In genomic region chr2:10520154-10520553, GRCh38 we compare ENCODE assay signal across 11 cellular contexts.
DNase-seq lines count a peak whose midpoint lies in the region; ATAC-seq, FAIRE-seq and TF ChIP-seq lines count a peak whose summit lies in the region.
"Had no signal": no experiment of that assay in that cellular context is flagged by ENCODE, and none has a peak within 500 bp of the region (broad histone marks: within the 10 kb centered on the region; RNA-seq: fewer than 3 reads in every experiment).

No MANE protein-coding gene starts in this region.

- no peak overlapping the region for H2AFZ ChIP-seq in GM12878 (ENCODE audit: control insufficient read depth, low read depth, low read length)

- no peak overlapping the region for H3K4me2 ChIP-seq in GM12878 (ENCODE audit: control insufficient read depth, insufficient read depth)

- H3K4me3 Mint-ChIP-seq in HFFc6 (no peak overlapping the region), neural crest cell (no peak overlapping the region)

- H3K4me1 Mint-ChIP-seq in HFFc6 (ENCODE audit: low read depth) = peaks cover 9% of the 10 kb centered on the region
- no peaks in the 10 kb centered on the region for H3K4me1 Mint-ChIP-seq in neural crest cell

- FAIRE-seq in GM12878 (lab: Jason Lieb, UNC) = no peak
- FAIRE-seq: G401.6 had no signal

- POLR2A ChIA-PET in GM12878 (lab: Charles Lee) = no interaction called here

- peak; percentile 11 for DNase-seq in NCI-H345 (lab: John Stamatoyannopoulos, UW)
- no peak for DNase-seq in NCI-H345 treated with DMSO at 0.1 percent for 48 hours (lab: John Stamatoyannopoulos, UW; ENCODE audit: unreplicated experiment)
- DNase-seq in HFFc6 = no peak
- DNase-seq in GM12878 (ENCODE audit: low read depth, low spot score) = no peak
- no peak for DNase-seq in neural crest cell (ENCODE audit: low read depth, low spot score)
- DNase-seq in GM03348 (ENCODE audit: low spot score) = no peak
- DNase-seq in NCI-H1436 (lab: John Stamatoyannopoulos, UW) = no peak
- DNase-seq: MG63; stimulated activated naive CD4-positive, alpha-beta T cell treated with Interleukin-2 at 50 U/mL for 16 hours had no signal

- no peak overlapping the region for H3K27ac ChIP-seq in GM12878 (ENCODE audit: control insufficient read depth, insufficient read depth)

- no peak for TF ChIP-seq EP300 in GM12878 (IDR thresholded peaks at IDR 0.05; ENCODE audit: borderline replicate concordance in 1 of 2, control insufficient read depth in 1 of 2, low read depth in 2 of 2, low read length in 2 of 2)

- TF ChIP-seq RAD21 in GM12878 (IDR thresholded peaks at IDR 0.05; ENCODE audit: insufficient read depth, low read depth, low read length) = no peak

- intact Hi-C loops in GM12878 (cut with micrococcal nuclease; ENCODE audit: unreplicated experiment) = no loop called here

- RAD21 ChIA-PET in GM12878 (lab: Charles Lee; ENCODE audit: unreplicated experiment) = no interaction called here

- no peak overlapping the region for H3K9ac ChIP-seq in GM12878 (ENCODE audit: control insufficient read depth, insufficient read depth, low read length)

- H3K9me3 ChIP-seq in GM12878 (replicated peaks; ENCODE audit: control insufficient read depth, insufficient read depth, low read length) = peaks cover 1% of the 10 kb centered on the region; the same call in 2 of the 3 replicates

- H3K4me3 ChIP-seq in GM12878 = no peak overlapping the region
- H3K4me3 ChIP-seq: MG63 had no signal

- SMC1A ChIA-PET in GM12878 (lab: Charles Lee; ENCODE audit: uncharacterized antibody, unreplicated experiment) = no interaction called here

- H3K27ac Mint-ChIP-seq in HFFc6 (no peak overlapping the region), neural crest cell (ENCODE audit: unreplicated experiment) (no peak overlapping the region)

- H3K36me3 Mint-ChIP-seq in HFFc6 (ENCODE audit: low read depth) (peaks cover 21% of the 10 kb centered on the region), neural crest cell (ENCODE audit: low read depth) (peaks cover 7% of the 10 kb centered on the region)

- no peaks in the 10 kb centered on the region for H3K4me1 ChIP-seq in GM12878 (ENCODE audit: control insufficient read depth, insufficient read depth, low read length)

- no peak for TF ChIP-seq POLR2A in GM12878 (IDR thresholded peaks at IDR 0.05; ENCODE audit: low read depth, low read length)

- no peaks in the 10 kb centered on the region for H4K20me1 ChIP-seq in GM12878 (ENCODE audit: control insufficient read depth, insufficient read depth)

- no peaks in the 10 kb centered on the region for H3K36me3 ChIP-seq in GM12878 (ENCODE audit: control insufficient read depth in 2 of 2, insufficient read depth in 2 of 2, low read length in 1 of 2)
- H3K36me3 ChIP-seq: MG63 had no signal

- H3K9me3 Mint-ChIP-seq in HFFc6 (no peaks in the 10 kb centered on the region; the same call in 1 of the 2 replicates), neural crest cell (peaks cover 9% of the 10 kb centered on the region)

- in situ Hi-C loops in GM12878 (cut with MboI) = no loop called here

- CTCF ChIA-PET in GM12878 (lab: Yijun Ruan, JAX) = no interaction called here

- ATAC-seq in GM12878 (0 out of 3 replicates have a peak, but pooled peaks have one; percentile 24), HG02870 (IDR thresholded peaks at IDR 0.05; ENCODE audit: unreplicated experiment) (no peak)

- TF ChIP-seq CTCF in HFFc6 (IDR thresholded peaks at IDR 0.05) = peak; percentile 57
- TF ChIP-seq CTCF in GM12878 (IDR thresholded peaks at IDR 0.05 in 2 of 3, conservative IDR thresholded peaks at IDR 0.05 in 1 of 3; ENCODE audit: control insufficient read depth in 2 of 3, extremely low read depth in 1 of 3, insufficient read depth in 1 of 3, low read depth in 3 of 3, low read length in 3 of 3) = peak in 1 of 3 experiments; percentile 23; a peak in 1 of 6 replicates
- TF ChIP-seq CTCF in neural crest cell (conservative IDR thresholded peaks at IDR 0.05) = peak; percentile 38

- H3K27me3 Mint-ChIP-seq in HFFc6 (ENCODE audit: insufficient read depth) (peaks cover 12% of the 10 kb centered on the region), neural crest cell (ENCODE audit: low read depth) (no peaks in the 10 kb centered on the region)

- 62% methylated on average over 9 of the region's 9 CpGs for WGBS in GM12878 (ENCODE audit: insufficient coverage, insufficient replicate concordance, low lambda C conversion rate, missing lambda C conversion rate)

- no peaks in the 10 kb centered on the region for H3K27me3 ChIP-seq in GM12878 (replicated peaks in 1 of 2; ENCODE audit: control insufficient read depth in 2 of 2, insufficient read depth in 2 of 2, low read length in 1 of 2)
- H3K27me3 ChIP-seq: MG63 had no signal

- H3K79me2 ChIP-seq in GM12878 (ENCODE audit: control insufficient read depth, insufficient read depth, low read length) = no peaks in the 10 kb centered on the region

- no TSS peak for BruUV-seq in GM12878 (replicated peaks; lab: Mats Ljungman, UMichigan)

TF ChIP-seq in GM12878, 131 proteins besides CTCF, POLR2A, EP300 and RAD21:
- TF ChIP-seq HSF1 (IDR thresholded peaks at IDR 0.05; ENCODE audit: low read depth, low read length) = no peak
- no peak for TF ChIP-seq SMAD5 (IDR thresholded peaks at IDR 0.05; ENCODE audit: low read depth)
- no peak for TF ChIP-seq RELB (IDR thresholded peaks at IDR 0.05; ENCODE audit: low read depth)
- no peak for TF ChIP-seq POLR2AphosphoS2 (IDR thresholded peaks at IDR 0.05; ENCODE audit: low read depth, low read length)
- TF ChIP-seq PML (IDR thresholded peaks at IDR 0.05; ENCODE audit: low read length) = no peak
- no peak for TF ChIP-seq ZBTB33 (IDR thresholded peaks at IDR 0.05)
- TF ChIP-seq MTA2 (IDR thresholded peaks at IDR 0.05; ENCODE audit: low read depth) = no peak
- TF ChIP-seq NR2C1 (IDR thresholded peaks at IDR 0.05) = no peak
- no peak for TF ChIP-seq MAX (IDR thresholded peaks at IDR 0.05; ENCODE audit: low read depth, low read length)
- no peak for TF ChIP-seq ATF2 (IDR thresholded peaks at IDR 0.05; ENCODE audit: low read length)
- no peak for TF ChIP-seq RELA (IDR thresholded peaks at IDR 0.05; ENCODE audit: borderline replicate concordance, partially characterized antibody)
- TF ChIP-seq TCF7 (IDR thresholded peaks at IDR 0.05; ENCODE audit: borderline replicate concordance) = no peak
- no peak for TF ChIP-seq CBFB (IDR thresholded peaks at IDR 0.05; ENCODE audit: low read depth)
- no peak for TF ChIP-seq NR2C2 (IDR thresholded peaks at IDR 0.05; ENCODE audit: borderline replicate concordance, control insufficient read depth, insufficient read length, low read depth)
- TF ChIP-seq FOXK2 (IDR thresholded peaks at IDR 0.05) = no peak
- TF ChIP-seq LARP7 (IDR thresholded peaks at IDR 0.05) = no peak
